ENCODE assay signal across 10 cellular contexts in the genomic region with DNA sequence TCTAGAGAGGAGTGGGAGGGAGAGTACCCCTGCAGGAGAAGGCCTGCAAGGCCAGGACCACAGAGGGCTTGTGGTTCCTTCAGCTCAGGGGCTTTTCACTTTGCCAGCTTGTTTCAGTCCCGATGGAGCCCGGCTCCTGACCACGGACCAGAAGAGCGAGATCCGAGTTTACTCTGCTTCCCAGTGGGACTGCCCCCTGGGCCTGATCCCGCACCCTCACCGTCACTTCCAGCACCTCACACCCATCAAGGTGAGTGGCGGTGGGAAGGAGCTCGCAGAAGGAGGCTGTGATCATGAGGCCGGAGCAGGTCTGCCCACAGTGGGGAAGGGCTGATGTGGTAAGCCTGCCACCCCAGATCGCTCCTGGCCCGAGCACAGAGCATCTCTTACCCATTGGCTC. TPM values are rescaled to one million over a fixed set of nuclear protein-coding genes. Genes with fewer than 3 reads are reported as not detected.
A peak's percentile ranks its signal among the peaks of the same experiment; 100 is the strongest.
DNase-seq lines count a peak whose midpoint lies in the region; ATAC-seq and TF ChIP-seq lines count a peak whose summit lies in the region.
"Had no signal": no experiment of that assay in that cellular context is flagged by ENCODE, and none has a peak within 500 bp of the region (broad histone marks: within the 10 kb centered on the region; RNA-seq: fewer than 3 reads in every experiment).

No MANE protein-coding gene starts in this region.

- no peak overlapping the region for H3K14ac ChIP-seq in mesenchymal stem cell (ENCODE audit: low read length in 2 of 2)

- peak overlapping the region; percentile 55 for H3K4me3 Mint-ChIP-seq in activated naive CD8-positive, alpha-beta T cell treated with anti-CD3 and anti-CD28 coated beads, Interleukin-2, amount 10 ng/mL, durations not matched to agents 7 days and 5 days

- no peak overlapping the region for H3K18ac ChIP-seq in mesenchymal stem cell (ENCODE audit: low read depth in 1 of 2, low read length in 2 of 2)

- H2AFZ ChIP-seq in GM23248 = no peak overlapping the region
- H2AFZ ChIP-seq in mesenchymal stem cell (ENCODE audit: low read depth, low read length) = no peak overlapping the region

- DNase-seq in AG20443 (ENCODE audit: low spot score) (peak; percentile 0), GM23248 (no peak), mesenchymal stem cell (no peak), GM13976 (ENCODE audit: low spot score) (no peak), midbrain (lab: John Stamatoyannopoulos, UW) (no peak)
- DNase-seq in activated naive CD8-positive, alpha-beta T cell treated with anti-CD3 and anti-CD28 coated beads, Interleukin-2, amount 10 ng/mL, durations not matched to agents 7 days and 5 days = no peak
- DNase-seq: esophagus squamous epithelium; stimulated activated CD4-positive, alpha-beta T cell treated with anti-CD3 and anti-CD28 coated beads, Interleukin-2, amount 100 ng/mL, for 48 hours had no signal

- peak overlapping the region; percentile 76 for H3K27ac Mint-ChIP-seq in activated naive CD8-positive, alpha-beta T cell treated with anti-CD3 and anti-CD28 coated beads, Interleukin-2, amount 10 ng/mL, durations not matched to agents 7 days and 5 days

- ATAC-seq in activated naive CD8-positive, alpha-beta T cell treated with anti-CD3 and anti-CD28 coated beads, Interleukin-2, amount 10 ng/mL, durations not matched to agents 7 days and 5 days (ENCODE audit: low read depth) = no peak
- ATAC-seq in GM18870 (IDR thresholded peaks at IDR 0.05; ENCODE audit: unreplicated experiment) (no peak), HG03457 (IDR thresholded peaks at IDR 0.05; ENCODE audit: unreplicated experiment) (no peak)

- H2BK120ac ChIP-seq in mesenchymal stem cell (ENCODE audit: low read depth, low read length) = no peak overlapping the region

- no peaks in the 10 kb centered on the region for H3K9me3 Mint-ChIP-seq in activated naive CD8-positive, alpha-beta T cell treated with anti-CD3 and anti-CD28 coated beads, Interleukin-2, amount 10 ng/mL, durations not matched to agents 7 days and 5 days

- H3K36me3 ChIP-seq in GM23248 (ENCODE audit: low read depth) (peaks cover 18% of the 10 kb centered on the region), mesenchymal stem cell (ENCODE audit: control insufficient read depth in 1 of 2, insufficient read depth in 2 of 2, low read depth in 1 of 2, low read length in 2 of 2) (peaks cover 56 to 78% of the 10 kb centered on the region in 2 experiments)

- no peak overlapping the region for H4K8ac ChIP-seq in mesenchymal stem cell (ENCODE audit: low read length)

- peaks cover 34% of the 10 kb centered on the region for H3K36me3 Mint-ChIP-seq in activated naive CD8-positive, alpha-beta T cell treated with anti-CD3 and anti-CD28 coated beads, Interleukin-2, amount 10 ng/mL, durations not matched to agents 7 days and 5 days

- H4K91ac ChIP-seq in mesenchymal stem cell (ENCODE audit: low read length) = no peak overlapping the region

- H3K79me2 ChIP-seq in GM23248 (ENCODE audit: insufficient read depth) = no peaks in the 10 kb centered on the region; the same call in 1 of the 2 replicates

- H3K4me1 ChIP-seq in GM23248 (ENCODE audit: insufficient read depth) (peaks cover 26% of the 10 kb centered on the region), mesenchymal stem cell (ENCODE audit: control insufficient read depth, insufficient read depth, low read depth, low read length) (peaks cover 17% of the 10 kb centered on the region)

- peak overlapping the region; percentile 5 for H2AK5ac ChIP-seq in mesenchymal stem cell (ENCODE audit: low read length, severe bottlenecking)

- peak overlapping the region in 1 of 2 experiments; percentile 24 for H3K4ac ChIP-seq in mesenchymal stem cell (ENCODE audit: low read depth in 1 of 2, low read length in 2 of 2)

- POLR2A ChIA-PET in activated naive CD8-positive, alpha-beta T cell treated with anti-CD3 and anti-CD28 coated beads, Interleukin-2, amount 10 ng/mL, durations not matched to agents 7 days and 5 days (lab: Charles Lee) = interaction anchor here (1.2 to 6.1 kb wide), 5 partner anchors 12 to 30 kb away, joined by 3 to 43 read pairs (median 12); a partner anchor contains a TSS

- H3K4me2 ChIP-seq in GM23248 (ENCODE audit: unreplicated experiment) = peak overlapping the region; percentile 73
- no peak overlapping the region for H3K4me2 ChIP-seq in mesenchymal stem cell (ENCODE audit: low read length, poor library complexity, severe bottlenecking)

- H3K23ac ChIP-seq in mesenchymal stem cell (ENCODE audit: low read length in 2 of 2) = no peak overlapping the region

- H3K9me2 ChIP-seq in GM23248 (ENCODE audit: insufficient read depth) = no peaks in the 10 kb centered on the region

- H4K20me1 ChIP-seq in GM23248 (ENCODE audit: insufficient read depth) = no peaks in the 10 kb centered on the region

- H2BK5ac ChIP-seq in mesenchymal stem cell (ENCODE audit: low read depth, low read length, poor library complexity, severe bottlenecking) = no peak overlapping the region

- peaks cover 25% of the 10 kb centered on the region for H3K4me1 Mint-ChIP-seq in activated naive CD8-positive, alpha-beta T cell treated with anti-CD3 and anti-CD28 coated beads, Interleukin-2, amount 10 ng/mL, durations not matched to agents 7 days and 5 days

- H3K9ac ChIP-seq in GM23248 (0 out of 2 replicates have a peak overlapping the region, but pooled peaks have one; percentile 63), mesenchymal stem cell (ENCODE audit: low read length) (no peak overlapping the region)

- peaks cover 31% of the 10 kb centered on the region for H3F3A ChIP-seq in GM23248 (ENCODE audit: insufficient read depth)

- H3K27ac ChIP-seq in GM23248 (peak overlapping the region; percentile 83; the same call in 1 of the 2 replicates), mesenchymal stem cell (ENCODE audit: low read length, poor library complexity, severe bottlenecking) (peak overlapping the region; percentile 6)

- H2BK12ac ChIP-seq in mesenchymal stem cell (ENCODE audit: low read length in 2 of 2) = no peak overlapping the region

- H3K79me1 ChIP-seq in mesenchymal stem cell (replicated peaks; ENCODE audit: low read length, poor library complexity, severe bottlenecking) = peaks cover 12% of the 10 kb centered on the region

- WGBS in GM23248 (ENCODE audit: low coverage in 1 of 2, low lambda C conversion rate in 2 of 2, missing lambda C conversion rate in 2 of 2), 2 experiments = 91 to 95% methylated on average over 12 of the region's 12 CpGs
- WGBS in mesenchymal stem cell = 95% methylated on average over 12 of the region's 12 CpGs

- H3K27me3 Mint-ChIP-seq in activated naive CD8-positive, alpha-beta T cell treated with anti-CD3 and anti-CD28 coated beads, Interleukin-2, amount 10 ng/mL, durations not matched to agents 7 days and 5 days = no peaks in the 10 kb centered on the region

- H3K4me3 ChIP-seq in GM23248 (no peak overlapping the region), mesenchymal stem cell (ENCODE audit: insufficient read depth in 1 of 2, low read depth in 1 of 2, low read length in 2 of 2) (no peak overlapping the region)

- H3K9me3 ChIP-seq in GM23248 (ENCODE audit: low read depth) (no peaks in the 10 kb centered on the region), mesenchymal stem cell (ENCODE audit: control insufficient read depth, low read length) (no peaks in the 10 kb centered on the region)
- H3K9me3 ChIP-seq: esophagus squamous epithelium had no signal

- no peak for TF ChIP-seq CTCF in GM13976 (IDR thresholded peaks at IDR 0.05; ENCODE audit: borderline replicate concordance, control extremely low read depth, extremely low read depth, insufficient read depth, missing control alignments)

- in situ Hi-C loops in GM23248 (cut with MboI) (no loop called here), GM13976 (cut with MboI; ENCODE audit: low sequenced_read_pairs, unreplicated experiment) (no loop called here)

- no peak overlapping the region for H2BK15ac ChIP-seq in mesenchymal stem cell (ENCODE audit: low read depth, poor library complexity, severe bottlenecking)

- H3K27me3 ChIP-seq in GM23248 (replicated peaks; ENCODE audit: insufficient read depth) = no peaks in the 10 kb centered on the region
- no peaks in the 10 kb centered on the region for H3K27me3 ChIP-seq in mesenchymal stem cell (ENCODE audit: control insufficient read depth in 1 of 2, insufficient read depth in 1 of 2, low read length in 2 of 2)
- H3K27me3 ChIP-seq: esophagus squamous epithelium had no signal

RNA-seq across cellular contexts. Expression of a gene that starts 13.5 kb away (rescaled TPM):
- 48.4 and 62.6 TPM in 2 replicates for total RNA-seq in GM23248 (2014; rRNA removed; shearing (Covaris generic))
- 29.0 and 30.0 TPM in 2 replicates for polyA plus RNA-seq in GM23248 (2016; fragmentation: Nextera tagmentation; extraction: Ambion mirVana)
- 10 to 100 TPM; 26.5 to 31.1 TPM for total RNA-seq in activated naive CD8-positive, alpha-beta T cell treated with anti-CD3 and anti-CD28 coated beads, Interleukin-2, amount 10 ng/mL, durations not matched to agents 7 days and 5 days
- polyA plus RNA-seq in mesenchymal stem cell (2013, experiment 1 of 2) = 33.5 TPM
- 31.7 TPM for polyA plus RNA-seq in mesenchymal stem cell (2013, experiment 2 of 2)

RNA-seq across cellular contexts. Expression of a gene that starts 20.4 kb away (rescaled TPM):
- total RNA-seq in GM23248 (2014; rRNA removed; shearing (Covaris generic)) = 24.5 and 34.9 TPM in 2 replicates
- 40.3 and 41.3 TPM in 2 replicates for polyA plus RNA-seq in GM23248 (2016; fragmentation: Nextera tagmentation; extraction: Ambion mirVana)
- total RNA-seq in activated naive CD8-positive, alpha-beta T cell treated with anti-CD3 and anti-CD28 coated beads, Interleukin-2, amount 10 ng/mL, durations not matched to agents 7 days and 5 days = 100 to 1,000 TPM; 178 to 181 TPM
- polyA plus RNA-seq in mesenchymal stem cell (2013, experiment 1 of 2) = 32.7 TPM
- 30.8 TPM for polyA plus RNA-seq in mesenchymal stem cell (2013, experiment 2 of 2)

RNA-seq across cellular contexts. Expression of a gene that starts 22.6 kb away (rescaled TPM):
- 2.7 and 7.2 TPM in 2 replicates for total RNA-seq in GM23248 (2014; rRNA removed; shearing (Covaris generic))
- polyA plus RNA-seq in GM23248 (2016; fragmentation: Nextera tagmentation; extraction: Ambion mirVana) = 4.9 and 5.1 TPM in 2 replicates
- 10 to 100 TPM; 11.7 to 15.1 TPM for total RNA-seq in activated naive CD8-positive, alpha-beta T cell treated with anti-CD3 and anti-CD28 coated beads, Interleukin-2, amount 10 ng/mL, durations not matched to agents 7 days and 5 days
- polyA plus RNA-seq in mesenchymal stem cell (2013, experiment 1 of 2) = 21.5 TPM
- 20.0 TPM for polyA plus RNA-seq in mesenchymal stem cell (2013, experiment 2 of 2)

RNA-seq across cellular contexts. Expression of a gene that starts 34.8 kb away (rescaled TPM):
- 17.4 and 20.4 TPM in 2 replicates for total RNA-seq in GM23248 (2014; rRNA removed; shearing (Covaris generic))
- 8.6 and 9.9 TPM in 2 replicates for polyA plus RNA-seq in GM23248 (2016; fragmentation: Nextera tagmentation; extraction: Ambion mirVana)
- 100 to 1,000 TPM; 113 to 114 TPM for total RNA-seq in activated naive CD8-positive, alpha-beta T cell treated with anti-CD3 and anti-CD28 coated beads, Interleukin-2, amount 10 ng/mL, durations not matched to agents 7 days and 5 days
- 18.6 TPM for polyA plus RNA-seq in mesenchymal stem cell (2013, experiment 1 of 2)
- polyA plus RNA-seq in mesenchymal stem cell (2013, experiment 2 of 2) = 17.8 TPM

RNA-seq across cellular contexts. Expression of a gene that starts 48.9 kb away (rescaled TPM):
- 13.6 and 17.5 TPM in 2 replicates for total RNA-seq in GM23248 (2014; rRNA removed; shearing (Covaris generic))
- polyA plus RNA-seq in GM23248 (2016; fragmentation: Nextera tagmentation; extraction: Ambion mirVana) = 9.7 and 12.6 TPM in 2 replicates
- 1 to 10 TPM; 1.1 to 1.3 TPM for total RNA-seq in activated naive CD8-positive, alpha-beta T cell treated with anti-CD3 and anti-CD28 coated beads, Interleukin-2, amount 10 ng/mL, durations not matched to agents 7 days and 5 days
- 13.3 TPM for polyA plus RNA-seq in mesenchymal stem cell (2013, experiment 1 of 2)
- polyA plus RNA-seq in mesenchymal stem cell (2013, experiment 2 of 2) = 13.7 TPM
